Comparison of ENCODE assay signal across 9 cellular contexts in the genomic region with DNA sequence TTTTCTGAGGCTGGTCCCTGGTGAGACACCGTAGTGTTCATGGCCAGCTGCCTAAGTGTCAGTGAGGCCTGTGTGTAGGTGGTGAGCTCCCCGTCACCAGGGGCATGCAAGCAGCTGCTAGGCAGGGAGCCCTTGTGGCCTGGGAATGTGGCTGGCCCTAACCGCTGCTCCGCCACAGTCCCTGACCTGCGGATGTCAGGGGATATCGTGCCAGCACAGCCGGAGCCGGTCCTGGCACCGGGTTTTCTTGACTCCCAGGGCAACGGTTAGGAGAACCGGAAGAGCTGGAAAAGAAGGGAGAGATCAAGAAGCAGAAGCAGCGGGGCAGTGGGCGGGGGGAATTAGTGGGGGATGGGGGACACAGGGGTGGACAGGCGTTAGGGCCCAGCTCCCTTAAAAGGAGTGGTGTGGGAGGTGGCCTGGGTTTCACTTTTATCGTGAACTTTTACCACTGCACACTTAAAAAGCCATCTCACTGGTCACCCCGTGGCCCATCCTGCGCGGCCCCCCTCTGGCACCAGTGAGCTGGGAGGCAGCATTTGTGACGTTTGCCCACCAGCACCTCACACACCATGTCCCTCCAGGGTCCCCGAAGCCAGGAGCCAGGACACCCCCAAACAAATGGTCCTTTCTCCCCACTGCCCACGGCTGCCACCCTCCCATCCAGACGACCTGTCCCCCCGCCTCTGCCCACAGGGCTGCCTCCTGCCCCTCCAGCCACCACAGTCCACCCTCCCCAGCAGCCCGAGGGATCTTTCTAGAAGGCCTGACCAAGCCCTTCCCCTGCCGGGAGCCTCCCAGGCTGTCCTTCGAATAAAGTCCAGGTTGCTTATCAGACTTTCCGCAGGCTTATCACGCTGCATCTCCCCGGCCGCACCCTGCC. TPM values are rescaled to one million over a fixed set of nuclear protein-coding genes. Genes with fewer than 3 reads are reported as not detected.
A peak's percentile ranks its signal among the peaks of the same experiment; 100 is the strongest.
DNase-seq lines count a peak whose midpoint lies in the region; ATAC-seq and TF ChIP-seq lines count a peak whose summit lies in the region.
"Had no signal": no experiment of that assay in that cellular context is flagged by ENCODE, and none has a peak within 500 bp of the region (broad histone marks: within the 10 kb centered on the region; RNA-seq: fewer than 3 reads in every experiment).

No MANE protein-coding gene starts in this region.

- no peaks in the 10 kb centered on the region for H3K9me2 ChIP-seq in PC-3 (replicated peaks; ENCODE audit: low read length)

- H2BK120ac ChIP-seq in neuronal stem cell (ENCODE audit: low read depth, low read length), result peak overlapping the region; percentile 54

- WGBS in esophagus squamous epithelium, 2 donors, result 32 to 35% methylated on average over 16 to 19 of the region's 30 CpGs
- WGBS in neuronal stem cell (ENCODE audit: extremely low coverage in 2 of 2, insufficient read length in 2 of 2, insufficient replicate concordance in 1 of 2), 2 donors, result no CpG with 5 or more reads among the region's 30 CpGs

- no peak overlapping the region for H3K14ac ChIP-seq in neuronal stem cell (ENCODE audit: low read length)

- H3K27ac Mint-ChIP-seq in activated naive CD4-positive, alpha-beta T cell treated with anti-CD3 and anti-CD28 coated beads, Interleukin-2, amount 10 ng/mL, durations not matched to agents 7 days and 5 days, result no peak overlapping the region
- H3K27ac Mint-ChIP-seq in mesothelial cell of epicardium, result no peak overlapping the region

- H3K27me3 Mint-ChIP-seq in activated naive CD4-positive, alpha-beta T cell treated with anti-CD3 and anti-CD28 coated beads, Interleukin-2, amount 10 ng/mL, durations not matched to agents 7 days and 5 days, result peaks cover 49% of the 10 kb centered on the region
- peaks cover 4% of the 10 kb centered on the region for H3K27me3 Mint-ChIP-seq in mesothelial cell of epicardium (ENCODE audit: low read depth)

- BruUV-seq in PC-3 (replicated peaks; lab: Mats Ljungman, UMichigan), result no TSS peak

- H3K4me3 ChIP-seq in PC-3 (ENCODE audit: low read length), result no peak overlapping the region
- peak overlapping the region in 3 of 4 donors; percentile 52 to 97 (median 73) for H3K4me3 ChIP-seq in esophagus squamous epithelium
- H3K4me3 ChIP-seq in neuronal stem cell (ENCODE audit: low read length in 2 of 2), result peak overlapping the region in 1 of 2 donors; percentile 17

- peaks cover 21% of the 10 kb centered on the region for H4K20me1 ChIP-seq in PC-3 (ENCODE audit: low read length)

- no peaks in the 10 kb centered on the region for H3K36me3 Mint-ChIP-seq in activated naive CD4-positive, alpha-beta T cell treated with anti-CD3 and anti-CD28 coated beads, Interleukin-2, amount 10 ng/mL, durations not matched to agents 7 days and 5 days
- no peaks in the 10 kb centered on the region for H3K36me3 Mint-ChIP-seq in mesothelial cell of epicardium

- peak overlapping the region; percentile 65 for H4K8ac ChIP-seq in neuronal stem cell (ENCODE audit: low read depth, low read length)

- H3K27ac ChIP-seq in PC-3 (ENCODE audit: low read length) (no peak overlapping the region), esophagus squamous epithelium (peak overlapping the region; percentile 79 to 96 (median 90)), neuronal stem cell (replicated peaks; ENCODE audit: low read length) (no peak overlapping the region)

- H2BK15ac ChIP-seq in neuronal stem cell (ENCODE audit: low read length), result peak overlapping the region; percentile 95

- H3K27me3 ChIP-seq in PC-3 (ENCODE audit: low read length) (no peaks in the 10 kb centered on the region), esophagus squamous epithelium (no peaks in the 10 kb centered on the region), neuronal stem cell (ENCODE audit: control insufficient read depth in 3 of 3, insufficient read depth in 3 of 3, low read depth in 1 of 3, low read length in 3 of 3) (no peaks in the 10 kb centered on the region)

- intact Hi-C loops in PC-3 (cut with micrococcal nuclease), result no loop called here
- intact Hi-C loops in esophagus squamous epithelium (cut with DNase I), result no loop called here

- peaks cover 9% of the 10 kb centered on the region for H3K4me1 Mint-ChIP-seq in activated naive CD4-positive, alpha-beta T cell treated with anti-CD3 and anti-CD28 coated beads, Interleukin-2, amount 10 ng/mL, durations not matched to agents 7 days and 5 days
- peaks cover 23% of the 10 kb centered on the region for H3K4me1 Mint-ChIP-seq in mesothelial cell of epicardium

- no peak overlapping the region for H3K4me3 Mint-ChIP-seq in activated naive CD4-positive, alpha-beta T cell treated with anti-CD3 and anti-CD28 coated beads, Interleukin-2, amount 10 ng/mL, durations not matched to agents 7 days and 5 days
- H3K4me3 Mint-ChIP-seq in mesothelial cell of epicardium, result no peak overlapping the region

- TF ChIP-seq CTCF in PC-3 (conservative IDR thresholded peaks at IDR 0.05; ENCODE audit: low read depth, low read length) (no peak), esophagus squamous epithelium (IDR thresholded peaks at IDR 0.05) (no peak), mesothelial cell of epicardium (IDR thresholded peaks at IDR 0.05; ENCODE audit: unreplicated experiment) (no peak)

- H3K9ac ChIP-seq in PC-3 (ENCODE audit: low read length) (no peak overlapping the region), neuronal stem cell (ENCODE audit: low read depth, low read length, poor library complexity) (peak overlapping the region; percentile 5)

- H3K36me3 ChIP-seq in PC-3 (ENCODE audit: low read depth, low read length) (no peaks in the 10 kb centered on the region), esophagus squamous epithelium (no peaks in the 10 kb centered on the region), neuronal stem cell (replicated peaks in 1 of 2; ENCODE audit: control insufficient read depth in 2 of 2, insufficient read depth in 2 of 2, low read length in 2 of 2) (no peaks in the 10 kb centered on the region)
- H3K36me3 ChIP-seq: HAP-1 had no signal

- H3K18ac ChIP-seq in neuronal stem cell (ENCODE audit: low read length), result peak overlapping the region; percentile 88

- no peak for ATAC-seq in PC-3
- no peak for ATAC-seq in HG03469 (IDR thresholded peaks at IDR 0.05; ENCODE audit: unreplicated experiment)

- peak overlapping the region; percentile 87 for H3K23ac ChIP-seq in neuronal stem cell (ENCODE audit: low read depth, low read length, poor library complexity)

- peaks cover 6% of the 10 kb centered on the region for H3K79me1 ChIP-seq in neuronal stem cell (ENCODE audit: low read depth, low read length)

- peaks cover 30% of the 10 kb centered on the region for H3K79me2 ChIP-seq in PC-3 (ENCODE audit: low read length)

- H4K91ac ChIP-seq in neuronal stem cell (ENCODE audit: low read depth, low read length, poor library complexity), result peak overlapping the region; percentile 79

- no peaks in the 10 kb centered on the region for H3F3A ChIP-seq in PC-3 (ENCODE audit: low read length, unreplicated experiment)

- TF ChIP-seq POLR2A in esophagus squamous epithelium (IDR thresholded peaks at IDR 0.05), result no peak

- H2AFZ ChIP-seq in PC-3 (ENCODE audit: low read length) (no peak overlapping the region), neuronal stem cell (ENCODE audit: low read length) (peak overlapping the region; percentile 79)

- CTCF ChIA-PET in PC-3 (lab: Charles Lee), result no interaction called here
- CTCF ChIA-PET in activated naive CD4-positive, alpha-beta T cell treated with anti-CD3 and anti-CD28 coated beads, Interleukin-2, amount 10 ng/mL, durations not matched to agents 7 days and 5 days (lab: Charles Lee), result interaction anchor here (1.4 kb wide), 1 partner anchor 13 kb away, joined by 8 read pairs; no protein-coding TSS in a partner anchor

- H3K9me3 ChIP-seq in PC-3 (ENCODE audit: low read length) (no peaks in the 10 kb centered on the region), esophagus squamous epithelium (no peaks in the 10 kb centered on the region), neuronal stem cell (replicated peaks in 1 of 2; ENCODE audit: control insufficient read depth in 2 of 2, insufficient read depth in 1 of 2, low read depth in 1 of 2, low read length in 2 of 2) (no peaks in the 10 kb centered on the region)
- H3K9me3 ChIP-seq: HAP-1 had no signal

- DNase-seq in COLO829 (ENCODE audit: low spot score), result peak; percentile 88
- peak; percentile 34 for DNase-seq in PC-3
- DNase-seq in esophagus squamous epithelium (lab: John Stamatoyannopoulos, UW), result no peak
- DNase-seq in neuronal stem cell (ENCODE audit: low spot score), result no peak
- no peak for DNase-seq in activated effector memory CD4-positive, alpha-beta T cell treated with anti-CD3 and anti-CD28 coated beads, Interleukin-2, amount 50 U/mL, for 16 hours
- no peak for DNase-seq in activated naive CD4-positive, alpha-beta T cell treated with anti-CD3 and anti-CD28 coated beads, Interleukin-2, amount 10 ng/mL, durations not matched to agents 7 days and 5 days
- DNase-seq in mesothelial cell of epicardium (ENCODE audit: low spot score in 2 of 2, unreplicated experiment in 2 of 2), result no peak

- H3K4me1 ChIP-seq in PC-3 (ENCODE audit: insufficient read depth, low read length) (peaks cover 24% of the 10 kb centered on the region), esophagus squamous epithelium (peaks cover 43 to 84% (median 68%) of the 10 kb centered on the region in 3 donors), neuronal stem cell (ENCODE audit: control insufficient read depth in 2 of 2, insufficient read depth in 1 of 2, low read depth in 1 of 2, low read length in 2 of 2) (peaks cover 20 to 43% of the 10 kb centered on the region in 2 donors)

- peak overlapping the region; percentile 97 for H3K4ac ChIP-seq in neuronal stem cell (ENCODE audit: low read length)

- POLR2A ChIA-PET in PC-3 (lab: Charles Lee; ENCODE audit: unreplicated experiment), result interaction anchor here (0.5 kb wide), 1 partner anchor 1119 kb away, joined by 16 read pairs; no protein-coding TSS in a partner anchor

- peak overlapping the region; percentile 53 for H2BK5ac ChIP-seq in neuronal stem cell (ENCODE audit: low read length)

- H3K9me3 Mint-ChIP-seq in activated naive CD4-positive, alpha-beta T cell treated with anti-CD3 and anti-CD28 coated beads, Interleukin-2, amount 10 ng/mL, durations not matched to agents 7 days and 5 days, result no peaks in the 10 kb centered on the region
- no peaks in the 10 kb centered on the region for H3K9me3 Mint-ChIP-seq in mesothelial cell of epicardium

- H2BK12ac ChIP-seq in neuronal stem cell (ENCODE audit: low read length), result peak overlapping the region; percentile 73

- H3K4me2 ChIP-seq in PC-3 (ENCODE audit: low read length) (0 out of 2 replicates have a peak overlapping the region, but pooled peaks have one; percentile 19), neuronal stem cell (ENCODE audit: insufficient read depth, low read length, poor library complexity, severe bottlenecking) (no peak overlapping the region)

- H2AK5ac ChIP-seq in neuronal stem cell (ENCODE audit: low read depth, low read length), result peak overlapping the region; percentile 49

RNA-seq across cellular contexts. Expression of gene MICALL2, which starts 1.7 kb away (rescaled TPM):
- total RNA-seq in PC-3 (2014; rRNA removed) (52.8 and 72.6 TPM in 2 replicates), esophagus squamous epithelium (10 to 100 TPM; 14.1 to 17.5 (median 16.5) TPM), mesothelial cell of epicardium (18.5 to 21.1 TPM (median 18.9 TPM) in 3 replicates)
- 9.4 TPM for polyA plus RNA-seq in neuronal stem cell (2013, experiment 1 of 2)
- 10.1 TPM for polyA plus RNA-seq in neuronal stem cell (2013, experiment 2 of 2)

RNA-seq across cellular contexts. Expression of gene INTS1, which starts 43.2 kb away (rescaled TPM):
- total RNA-seq in PC-3 (2014; rRNA removed), result 62.9 and 92.6 TPM in 2 replicates
- 10 to 100 TPM; 27.8 to 45.3 (median 36.6) TPM for total RNA-seq in esophagus squamous epithelium
- polyA plus RNA-seq in neuronal stem cell (2013, experiment 1 of 2), result 25.3 TPM
- 24.4 TPM for polyA plus RNA-seq in neuronal stem cell (2013, experiment 2 of 2)
- total RNA-seq in mesothelial cell of epicardium, result 141 to 163 TPM (median 149 TPM) in 3 replicates

Comparison
In these comparisons a context has a peak if more than half of its experiments do, and no peak if none do; other contexts are left out.
1. DNase-seq: peak in COLO829 (single experiment) and PC-3 (single experiment); none in esophagus squamous epithelium (single experiment), neuronal stem cell (single experiment), activated effector memory CD4-positive, alpha-beta T cell treated with anti-CD3 and anti-CD28 coated beads, Interleukin-2, amount 50 U/mL, for 16 hours (single experiment), activated naive CD4-positive, alpha-beta T cell treated with anti-CD3 and anti-CD28 coated beads, Interleukin-2, amount 10 ng/mL, durations not matched to agents 7 days and 5 days (single experiment) and mesothelial cell of epicardium (0 of 2).
2. H3K27ac ChIP-seq: peak in esophagus squamous epithelium (4 of 4); none in PC-3 (single experiment) and neuronal stem cell (single experiment).